Comparison of ENCODE assay signal across 8 cellular contexts in the genomic region with DNA sequence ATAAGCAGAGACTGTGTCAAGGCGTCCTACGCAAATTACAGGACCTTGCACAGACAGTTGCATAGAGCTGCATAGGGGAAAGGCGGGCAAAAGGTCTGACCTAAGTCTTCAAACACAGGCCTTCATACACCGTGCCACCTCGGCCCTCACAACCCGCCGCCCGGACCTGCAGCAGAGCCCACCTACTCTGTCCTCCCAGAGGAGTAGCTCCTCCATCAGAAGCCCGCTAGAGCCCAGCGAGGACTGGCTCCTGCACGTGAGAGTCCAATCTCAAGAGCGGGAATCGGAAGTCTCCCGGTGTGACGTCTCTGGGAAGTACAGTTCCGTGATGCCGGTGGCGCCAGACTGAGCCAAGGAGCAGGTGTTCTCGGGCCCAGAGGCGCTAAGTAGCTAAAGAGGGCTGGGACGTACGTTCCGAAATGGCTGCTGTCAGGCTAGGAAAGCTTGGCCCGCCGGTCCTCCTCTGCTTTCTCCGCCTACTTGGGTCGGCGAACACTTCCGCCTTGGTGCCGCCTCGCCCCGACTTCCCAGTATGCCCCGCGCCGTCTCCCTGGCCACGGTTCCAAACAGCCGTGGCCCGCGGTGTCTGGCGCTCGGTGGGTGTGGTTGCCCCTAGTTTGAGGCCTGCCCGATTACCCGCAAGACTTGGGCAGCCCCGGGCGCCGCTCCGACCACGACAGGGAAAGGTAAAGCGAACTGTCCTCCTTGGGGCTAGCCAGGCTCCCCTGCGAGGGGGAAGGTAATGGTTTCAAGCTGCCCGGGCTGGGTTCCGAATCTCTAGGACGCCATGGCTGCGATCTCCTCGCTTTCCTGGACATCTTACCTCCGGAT. TPM values are rescaled to one million over a fixed set of nuclear protein-coding genes. Genes with fewer than 3 reads are reported as not detected.
DNase-seq lines count a peak whose midpoint lies in the region; ATAC-seq and TF ChIP-seq lines count a peak whose summit lies in the region.

A gene with protein sequence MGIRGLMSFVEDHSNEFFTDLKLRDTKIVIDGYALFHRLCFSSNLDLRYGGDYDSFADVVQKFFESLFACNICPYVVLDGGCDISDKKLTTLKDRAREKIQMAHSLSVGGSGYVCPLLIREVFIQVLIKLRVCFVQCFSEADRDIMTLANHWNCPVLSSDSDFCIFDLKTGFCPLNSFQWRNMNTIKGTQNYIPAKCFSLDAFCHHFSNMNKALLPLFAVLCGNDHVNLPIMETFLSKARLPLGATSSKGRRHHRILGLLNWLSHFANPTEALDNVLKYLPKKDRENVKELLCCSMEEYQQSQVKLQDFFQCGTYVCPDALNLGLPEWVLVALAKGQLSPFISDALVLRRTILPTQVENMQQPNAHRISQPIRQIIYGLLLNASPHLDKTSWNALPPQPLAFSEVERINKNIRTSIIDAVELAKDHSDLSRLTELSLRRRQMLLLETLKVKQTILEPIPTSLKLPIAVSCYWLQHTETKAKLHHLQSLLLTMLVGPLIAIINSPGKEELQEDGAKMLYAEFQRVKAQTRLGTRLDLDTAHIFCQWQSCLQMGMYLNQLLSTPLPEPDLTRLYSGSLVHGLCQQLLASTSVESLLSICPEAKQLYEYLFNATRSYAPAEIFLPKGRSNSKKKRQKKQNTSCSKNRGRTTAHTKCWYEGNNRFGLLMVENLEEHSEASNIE (minus strand): TSS at position 505 of the 831 bp plus-strand sequence. CDS start 1,519 bp downstream, outside the sequence.
A gene with protein sequence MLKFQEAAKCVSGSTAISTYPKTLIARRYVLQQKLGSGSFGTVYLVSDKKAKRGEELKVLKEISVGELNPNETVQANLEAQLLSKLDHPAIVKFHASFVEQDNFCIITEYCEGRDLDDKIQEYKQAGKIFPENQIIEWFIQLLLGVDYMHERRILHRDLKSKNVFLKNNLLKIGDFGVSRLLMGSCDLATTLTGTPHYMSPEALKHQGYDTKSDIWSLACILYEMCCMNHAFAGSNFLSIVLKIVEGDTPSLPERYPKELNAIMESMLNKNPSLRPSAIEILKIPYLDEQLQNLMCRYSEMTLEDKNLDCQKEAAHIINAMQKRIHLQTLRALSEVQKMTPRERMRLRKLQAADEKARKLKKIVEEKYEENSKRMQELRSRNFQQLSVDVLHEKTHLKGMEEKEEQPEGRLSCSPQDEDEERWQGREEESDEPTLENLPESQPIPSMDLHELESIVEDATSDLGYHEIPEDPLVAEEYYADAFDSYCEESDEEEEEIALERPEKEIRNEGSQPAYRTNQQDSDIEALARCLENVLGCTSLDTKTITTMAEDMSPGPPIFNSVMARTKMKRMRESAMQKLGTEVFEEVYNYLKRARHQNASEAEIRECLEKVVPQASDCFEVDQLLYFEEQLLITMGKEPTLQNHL (plus strand): TSS at position 557 of the 831 bp plus-strand sequence. CDS start 2,832 bp downstream, outside the sequence.

- CTCF ChIA-PET in activated naive CD4-positive, alpha-beta T cell treated with anti-CD3 and anti-CD28 coated beads, Interleukin-2, amount 10 ng/mL, durations not matched to agents 7 days and 5 days (lab: Charles Lee) = interaction anchor here (0.7 to 1.3 kb wide), 4 partner anchors 16 to 693 kb away, joined by 3 to 5 read pairs (median 4); partner anchors contain the start of gene ATP2C1

- H3K4me1 ChIP-seq in SJSA1 (replicated peaks) (no peaks in the 10 kb centered on the region; the same call in none of the 2 replicates), testis (peaks cover 8% of the 10 kb centered on the region)

- no peaks in the 10 kb centered on the region for H3K9me3 Mint-ChIP-seq in activated naive CD4-positive, alpha-beta T cell treated with anti-CD3 and anti-CD28 coated beads, Interleukin-2, amount 10 ng/mL, durations not matched to agents 7 days and 5 days

- peak; percentile 100 for ATAC-seq in omental fat pad (ENCODE audit: low FRiP score)

- H3K9me3 ChIP-seq in SJSA1 (replicated peaks) = no peaks in the 10 kb centered on the region
- no peaks in the 10 kb centered on the region for H3K9me3 ChIP-seq in testis

- H3K36me3 ChIP-seq in SJSA1 (peaks cover 26% of the 10 kb centered on the region), testis (ENCODE audit: low read depth, missing control alignments) (no peaks in the 10 kb centered on the region)

- H3K36me3 Mint-ChIP-seq in activated naive CD4-positive, alpha-beta T cell treated with anti-CD3 and anti-CD28 coated beads, Interleukin-2, amount 10 ng/mL, durations not matched to agents 7 days and 5 days = peaks cover 22% of the 10 kb centered on the region

- peak within 1 kb of the TSS; percentile 67 for H3K4me3 ChIP-seq in HFF-Myc (replicated peaks; ENCODE audit: low read depth, low read length)
- peak within 1 kb of the TSS; percentile 62 for H3K4me3 ChIP-seq in SJSA1
- H3K4me3 ChIP-seq in testis = peak within 1 kb of the TSS; percentile 72 to 82

- H3K27ac ChIP-seq in SJSA1 = peak within 1 kb of the TSS; percentile 82
- peak within 1 kb of the TSS; percentile 79 to 82 for H3K27ac ChIP-seq in testis

- peak; percentile 28 for TF ChIP-seq POLR2A in testis (IDR thresholded peaks at IDR 0.05)

- DNase-seq in GM04503 (ENCODE audit: low read depth) = peak; percentile 51
- peak; percentile 39 for DNase-seq in HFF-Myc (ENCODE audit: extremely low read depth, low read depth)
- DNase-seq in MV-4-11 (lab: John Stamatoyannopoulos, UW) = peak; percentile 79
- peak; percentile 80 to 87 for DNase-seq in SJSA1 (ENCODE audit: low read depth in 1 of 2, low spot score in 2 of 2)
- DNase-seq in activated naive CD4-positive, alpha-beta T cell treated with anti-CD3 and anti-CD28 coated beads, Interleukin-2, amount 10 ng/mL, durations not matched to agents 7 days and 5 days = peak; percentile 95
- peak; percentile 81 for DNase-seq in globus pallidus (ENCODE audit: low spot score)
- peak; percentile 76 for DNase-seq in omental fat pad (ENCODE audit: low spot score)
- peak; percentile 94 for DNase-seq in testis

- H3K27ac Mint-ChIP-seq in activated naive CD4-positive, alpha-beta T cell treated with anti-CD3 and anti-CD28 coated beads, Interleukin-2, amount 10 ng/mL, durations not matched to agents 7 days and 5 days = peak within 1 kb of the TSS; percentile 94

- intact Hi-C loops in testis (cut with DNase I; ENCODE audit: low total_unique reads) = no loop called here

- H3K4me3 Mint-ChIP-seq in activated naive CD4-positive, alpha-beta T cell treated with anti-CD3 and anti-CD28 coated beads, Interleukin-2, amount 10 ng/mL, durations not matched to agents 7 days and 5 days = peak within 1 kb of the TSS; percentile 88

- H3K4me1 Mint-ChIP-seq in activated naive CD4-positive, alpha-beta T cell treated with anti-CD3 and anti-CD28 coated beads, Interleukin-2, amount 10 ng/mL, durations not matched to agents 7 days and 5 days = peaks cover 45% of the 10 kb centered on the region

- H3K27me3 ChIP-seq in SJSA1 (replicated peaks) = no peaks in the 10 kb centered on the region
- H3K27me3 ChIP-seq in testis = no peaks in the 10 kb centered on the region

- TF ChIP-seq CTCF in HFF-Myc (IDR thresholded peaks at IDR 0.05; ENCODE audit: low read depth, low read length, missing control alignments) (no peak), omental fat pad (IDR thresholded peaks at IDR 0.05) (no peak), testis (IDR thresholded peaks at IDR 0.05) (peak in 1 of 3 experiments; percentile 2)

- WGBS in testis, 2 donors = 0 to 2% methylated on average over 28 to 54 of the region's 56 CpGs

- H3K27me3 Mint-ChIP-seq in activated naive CD4-positive, alpha-beta T cell treated with anti-CD3 and anti-CD28 coated beads, Interleukin-2, amount 10 ng/mL, durations not matched to agents 7 days and 5 days = no peaks in the 10 kb centered on the region

RNA-seq across cellular contexts. Expression of the first gene that starts in this region (rescaled TPM):
- 4.9 TPM in 2 replicates for total RNA-seq in SJSA1 (2014; rRNA removed; shearing (Covaris generic))
- 1 to 10 TPM; 3.7 to 7.6 (median 5.7) TPM for total RNA-seq in omental fat pad
- total RNA-seq in testis = 10 to 100 TPM in 1 of 2 donors, 1 to 10 TPM in 1; 9.8 to 13.0 TPM
- 17.2 TPM for polyA plus RNA-seq in testis (ENCODE audit: insufficient read depth, low read depth, low replicate concordance)

RNA-seq across cellular contexts. Expression of the second gene that starts in this region (rescaled TPM):
- total RNA-seq in SJSA1 (2014; rRNA removed; shearing (Covaris generic)) = 6.3 and 18.0 TPM in 2 replicates
- total RNA-seq in omental fat pad = 1 to 10 TPM; 4.1 to 8.2 (median 5.2) TPM
- 10 to 100 TPM; 22.4 to 40.9 TPM for total RNA-seq in testis
- polyA plus RNA-seq in testis (ENCODE audit: insufficient read depth, low read depth, low replicate concordance) = 35.9 TPM

Comparison
In these comparisons a context has a peak if more than half of its experiments do, and no peak if none do; other contexts are left out.
1. Peak in every context shown above with its lines: DNase-seq, ATAC-seq, H3K4me3 ChIP-seq and H3K27ac ChIP-seq.
2. DNase-seq: peak in every context shown above with its lines; median percentile 95 in activated naive CD4-positive, alpha-beta T cell treated with anti-CD3 and anti-CD28 coated beads, Interleukin-2, amount 10 ng/mL, durations not matched to agents 7 days and 5 days; 94 in testis; 84 in SJSA1; 81 in globus pallidus; 79 in MV-4-11; 76 in omental fat pad; 51 in GM04503; 39 in HFF-Myc.